1 cellular context compared by ENCODE assay signal in the genomic region with DNA sequence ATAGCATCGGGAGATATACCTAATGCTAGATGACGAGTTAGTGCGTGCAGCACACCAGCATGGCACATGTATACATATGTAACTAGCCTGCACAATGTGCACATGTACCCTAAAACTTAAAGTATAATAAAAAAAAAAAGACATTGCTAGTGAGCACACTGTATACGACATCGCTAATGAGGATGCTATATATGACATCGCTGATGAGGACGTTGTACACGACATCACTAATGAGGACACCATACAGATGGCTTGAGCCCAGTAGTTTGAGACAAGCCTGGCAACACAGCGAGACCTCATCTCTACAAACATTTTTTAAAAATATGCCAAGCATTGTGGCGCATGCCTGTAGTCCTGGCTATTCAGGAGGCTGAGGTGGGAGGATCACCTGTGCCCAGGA. TPM values are rescaled to one million over a fixed set of nuclear protein-coding genes. Genes with fewer than 3 reads are reported as not detected.
"Had no signal": no experiment of that assay in that cellular context is flagged by ENCODE, and none has a peak within 500 bp of the region (broad histone marks: within the 10 kb centered on the region; RNA-seq: fewer than 3 reads in every experiment).

No MANE protein-coding gene starts in this region.

RNA-seq across cellular contexts. Expression of gene ZNF74, which starts 31.5 kb away (rescaled TPM):
- total RNA-seq: OCI-LY7 had no signal
